In the genomic region with DNA sequence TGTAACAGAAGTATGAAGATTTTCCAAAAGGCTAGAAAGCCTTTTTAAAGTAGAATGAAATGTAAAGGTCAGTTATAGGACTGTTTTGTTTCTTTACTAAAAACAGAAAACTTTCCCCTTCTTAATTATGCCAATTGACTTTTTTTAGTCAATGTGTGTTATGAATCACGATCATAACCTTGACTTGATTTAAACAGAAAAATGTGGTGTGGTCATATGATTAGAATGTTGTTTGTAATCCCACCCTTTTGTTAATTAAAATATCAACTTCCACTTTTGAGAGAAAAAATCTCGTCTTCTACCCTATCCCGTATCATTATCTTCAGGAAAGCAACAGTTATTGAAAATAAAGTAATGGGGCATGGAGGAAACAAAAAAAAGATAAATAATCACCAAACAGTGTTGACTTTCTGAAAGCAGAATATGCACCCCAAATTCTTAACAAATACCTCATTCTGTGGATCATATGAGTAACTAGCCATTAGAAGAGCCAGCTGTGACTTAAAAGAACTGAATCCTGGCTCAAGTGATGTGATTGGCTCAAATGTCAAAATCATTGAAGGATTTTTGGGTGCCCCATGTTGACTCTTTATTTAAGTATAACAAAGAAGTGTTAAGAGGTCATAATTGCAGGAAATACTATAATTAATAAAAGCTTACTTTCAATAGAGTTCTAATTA, we compare ENCODE assay signal across 19 cellular contexts. TPM values are rescaled to one million over a fixed set of nuclear protein-coding genes. Genes with fewer than 3 reads are reported as not detected.
"Had no signal": no experiment of that assay in that cellular context is flagged by ENCODE, and none has a peak within 500 bp of the region (broad histone marks: within the 10 kb centered on the region; RNA-seq: fewer than 3 reads in every experiment).

No MANE protein-coding gene starts in this region.

- ATAC-seq: activated naive CD8-positive, alpha-beta T cell treated with anti-CD3 and anti-CD28 coated beads, Interleukin-2, amount 50 U/mL, for 24 hours; foreskin keratinocyte; left colon; lower lobe of right lung had no signal

- FAIRE-seq: endothelial cell of umbilical vein had no signal

- DNase-seq: activated CD4-positive, alpha-beta T cell treated with anti-CD3 and anti-CD28 coated beads, Interleukin-2, amount 50 U/mL, for 1 hour; activated CD8-positive, alpha-beta memory T cell treated with anti-CD3 and anti-CD28 coated beads, Interleukin-2, amount 50 U/mL, for 48 hours; activated effector memory CD4-positive, alpha-beta T cell treated with Interleukin-2 at 50 U/mL for 16 hours; activated naive CD4-positive, alpha-beta T cell treated with anti-CD3 and anti-CD28 coated beads, Interleukin-2, amount 10 ng/mL, durations not matched to agents 7 days and 5 days; activated naive CD8-positive, alpha-beta T cell treated with anti-CD3 and anti-CD28 coated beads, Interleukin-2, amount 50 U/mL, for 24 hours; activated T-cell treated with anti-CD3 and anti-CD28 coated beads, Interleukin-2, amount 50 U/mL, for 48 hours; effector CD8-positive, alpha-beta T cell; foreskin keratinocyte; islet precursor cell; left colon; lower lobe of right lung; nephron progenitor cell; nucleus accumbens; T1000; transverse colon; uterus had no signal

RNA-seq across cellular contexts. Expression of a gene that starts 32.3 kb away (rescaled TPM):
- total RNA-seq: ascending aorta; endothelial cell of umbilical vein; T-helper 1 cell treated with Interleukin-12 subunit alpha and Interleukin-12 subunit beta and Interleukin-4 antibody, amounts not matched to agents 30 ng/mL and 1 ng/mL, for 36 hours had no signal
- polyA plus RNA-seq: endothelial cell of umbilical vein had no signal
